Comparison of ENCODE assay signal across 17 cellular contexts in genomic region chr17:6523330-6523729, GRCh38. TPM values are rescaled to one million over a fixed set of nuclear protein-coding genes. Genes with fewer than 3 reads are reported as not detected.
DNase-seq lines count a peak whose midpoint lies in the region; ATAC-seq and TF ChIP-seq lines count a peak whose summit lies in the region.
"Had no signal": no experiment of that assay in that cellular context is flagged by ENCODE, and none has a peak within 500 bp of the region (broad histone marks: within the 10 kb centered on the region; RNA-seq: fewer than 3 reads in every experiment).

No MANE protein-coding gene starts in this region.

- H3K4me1 Mint-ChIP-seq in activated CD8-positive, alpha-beta memory T cell treated with anti-CD3 and anti-CD28 coated beads, Interleukin-2, amount 10 ng/mL, durations not matched to agents 7 days and 5 days: no peaks in the 10 kb centered on the region
- no peaks in the 10 kb centered on the region for H3K4me1 Mint-ChIP-seq in stimulated activated naive CD8-positive, alpha-beta T cell treated with anti-CD3 and anti-CD28 coated beads, Interleukin-15, amount 100 ng/mL, for 72 hours
- H3K4me1 Mint-ChIP-seq: activated CD4-positive, alpha-beta T cell treated with anti-CD3 and anti-CD28 coated beads for 36 hours; activated T-helper 17 cell treated with anti-CD3 and anti-CD28 coated beads, Interleukin-2, amount 50 U/mL, for 72 hours; natural killer cell had no signal

- H3K9me3 ChIP-seq in left lung: no peaks in the 10 kb centered on the region
- H3K9me3 ChIP-seq: tibial nerve had no signal

- TF ChIP-seq RAD21 in Ishikawa (IDR thresholded peaks at IDR 0.05; ENCODE audit: low read depth): no peak

- CTCF ChIA-PET in activated CD8-positive, alpha-beta memory T cell treated with anti-CD3 and anti-CD28 coated beads, Interleukin-2, amount 10 ng/mL, durations not matched to agents 7 days and 5 days (lab: Charles Lee): no interaction called here

- H3K27me3 ChIP-seq in left lung: no peaks in the 10 kb centered on the region
- H3K27me3 ChIP-seq: cardiac muscle cell, tibial nerve had no signal

- H3K9me3 Mint-ChIP-seq in activated CD8-positive, alpha-beta memory T cell treated with anti-CD3 and anti-CD28 coated beads, Interleukin-2, amount 10 ng/mL, durations not matched to agents 7 days and 5 days (ENCODE audit: low read depth): no peaks in the 10 kb centered on the region
- peaks cover 0 to 5% of the 10 kb centered on the region in 2 donors for H3K9me3 Mint-ChIP-seq in stimulated activated naive CD8-positive, alpha-beta T cell treated with anti-CD3 and anti-CD28 coated beads, Interleukin-15, amount 100 ng/mL, for 72 hours
- H3K9me3 Mint-ChIP-seq: activated T-helper 17 cell treated with anti-CD3 and anti-CD28 coated beads, Interleukin-2, amount 50 U/mL, for 72 hours; natural killer cell had no signal

- H3K4me3 Mint-ChIP-seq in activated CD8-positive, alpha-beta memory T cell treated with anti-CD3 and anti-CD28 coated beads, Interleukin-2, amount 10 ng/mL, durations not matched to agents 7 days and 5 days: no peak overlapping the region
- H3K4me3 Mint-ChIP-seq in stimulated activated naive CD8-positive, alpha-beta T cell treated with anti-CD3 and anti-CD28 coated beads, Interleukin-15, amount 100 ng/mL, for 72 hours: no peak overlapping the region
- H3K4me3 Mint-ChIP-seq: activated CD4-positive, alpha-beta T cell treated with anti-CD3 and anti-CD28 coated beads for 36 hours; activated T-helper 17 cell treated with anti-CD3 and anti-CD28 coated beads, Interleukin-2, amount 50 U/mL, for 72 hours; natural killer cell had no signal

- peak; percentile 46; the same call in 1 of the 2 replicates for TF ChIP-seq EP300 in Ishikawa (IDR thresholded peaks at IDR 0.05; ENCODE audit: borderline replicate concordance)

- H3K27ac ChIP-seq in left lung: no peak overlapping the region
- H3K27ac ChIP-seq: cardiac muscle cell, SK-N-MC, tibial nerve had no signal

- no peaks in the 10 kb centered on the region for H3K36me3 ChIP-seq in left lung
- H3K36me3 ChIP-seq: cardiac muscle cell, tibial nerve had no signal

- H3K4me3 ChIP-seq in left lung: no peak overlapping the region
- H3K4me3 ChIP-seq: cardiac muscle cell, SK-N-MC, tibial nerve had no signal

- peaks cover 4% of the 10 kb centered on the region for H3K27me3 Mint-ChIP-seq in activated CD8-positive, alpha-beta memory T cell treated with anti-CD3 and anti-CD28 coated beads, Interleukin-2, amount 10 ng/mL, durations not matched to agents 7 days and 5 days
- no peaks in the 10 kb centered on the region for H3K27me3 Mint-ChIP-seq in stimulated activated naive CD8-positive, alpha-beta T cell treated with anti-CD3 and anti-CD28 coated beads, Interleukin-15, amount 100 ng/mL, for 72 hours
- H3K27me3 Mint-ChIP-seq: activated CD4-positive, alpha-beta T cell treated with anti-CD3 and anti-CD28 coated beads for 36 hours; activated T-helper 17 cell treated with anti-CD3 and anti-CD28 coated beads, Interleukin-2, amount 50 U/mL, for 72 hours had no signal

- no peak for TF ChIP-seq CTCF in left lung (IDR thresholded peaks at IDR 0.05)

- peak; percentile 77 for DNase-seq in Caki2 (ENCODE audit: low read depth)
- DNase-seq in dermis blood vessel endothelial cell: peak; percentile 16
- DNase-seq in left lung: peak in 1 of 2 donors; percentile 43
- DNase-seq in activated CD8-positive, alpha-beta memory T cell treated with anti-CD3 and anti-CD28 coated beads, Interleukin-2, amount 10 ng/mL, durations not matched to agents 7 days and 5 days: no peak
- no peak for DNase-seq in NCI-H526 treated with DMSO at 0.1 percent for 48 hours (lab: John Stamatoyannopoulos, UW)
- no peak for DNase-seq in stimulated activated naive CD8-positive, alpha-beta T cell treated with anti-CD3 and anti-CD28 coated beads, Interleukin-15, amount 100 ng/mL, for 72 hours
- DNase-seq: activated CD4-positive, alpha-beta T cell treated with anti-CD3 and anti-CD28 coated beads for 36 hours; erythroblast; natural killer cell; NCI-H1105; NCI-H510A treated with DMSO at 0.1 percent for 48 hours had no signal

- ATAC-seq in left lung (peak; percentile 95), HG02852 (IDR thresholded peaks at IDR 0.05; ENCODE audit: unreplicated experiment) (no peak)
- ATAC-seq in activated CD8-positive, alpha-beta memory T cell treated with anti-CD3 and anti-CD28 coated beads, Interleukin-2, amount 10 ng/mL, durations not matched to agents 7 days and 5 days: no peak
- ATAC-seq in stimulated activated naive CD8-positive, alpha-beta T cell treated with anti-CD3 and anti-CD28 coated beads, Interleukin-15, amount 100 ng/mL, for 72 hours: no peak
- ATAC-seq: activated CD4-positive, alpha-beta T cell treated with anti-CD3 and anti-CD28 coated beads for 36 hours; activated T-helper 17 cell treated with anti-CD3 and anti-CD28 coated beads, Interleukin-2, amount 50 U/mL, for 72 hours; natural killer cell had no signal

- in situ Hi-C loops in Caki2 (cut with HindIII; ENCODE audit: low pct_unique_long_range_greater_than_20kb, low sequenced_read_pairs): no loop called here

- H3K27ac Mint-ChIP-seq in activated CD8-positive, alpha-beta memory T cell treated with anti-CD3 and anti-CD28 coated beads, Interleukin-2, amount 10 ng/mL, durations not matched to agents 7 days and 5 days: no peak overlapping the region
- no peak overlapping the region for H3K27ac Mint-ChIP-seq in stimulated activated naive CD8-positive, alpha-beta T cell treated with anti-CD3 and anti-CD28 coated beads, Interleukin-15, amount 100 ng/mL, for 72 hours
- H3K27ac Mint-ChIP-seq: activated CD4-positive, alpha-beta T cell treated with anti-CD3 and anti-CD28 coated beads for 36 hours; activated T-helper 17 cell treated with anti-CD3 and anti-CD28 coated beads, Interleukin-2, amount 50 U/mL, for 72 hours; natural killer cell had no signal

- H3K36me3 Mint-ChIP-seq in activated CD8-positive, alpha-beta memory T cell treated with anti-CD3 and anti-CD28 coated beads, Interleukin-2, amount 10 ng/mL, durations not matched to agents 7 days and 5 days: no peaks in the 10 kb centered on the region
- H3K36me3 Mint-ChIP-seq: natural killer cell had no signal

- intact Hi-C loops in left lung (cut with DNase I): no loop called here

- H3K4me1 ChIP-seq in left lung: no peaks in the 10 kb centered on the region
- H3K4me1 ChIP-seq: tibial nerve had no signal

TF ChIP-seq in Ishikawa, 13 proteins besides CTCF, POLR2A, EP300 and RAD21:
- TF ChIP-seq TAF1 (IDR thresholded peaks at IDR 0.05; ENCODE audit: low read depth): no peak
- TF ChIP-seq, protein P1, sequence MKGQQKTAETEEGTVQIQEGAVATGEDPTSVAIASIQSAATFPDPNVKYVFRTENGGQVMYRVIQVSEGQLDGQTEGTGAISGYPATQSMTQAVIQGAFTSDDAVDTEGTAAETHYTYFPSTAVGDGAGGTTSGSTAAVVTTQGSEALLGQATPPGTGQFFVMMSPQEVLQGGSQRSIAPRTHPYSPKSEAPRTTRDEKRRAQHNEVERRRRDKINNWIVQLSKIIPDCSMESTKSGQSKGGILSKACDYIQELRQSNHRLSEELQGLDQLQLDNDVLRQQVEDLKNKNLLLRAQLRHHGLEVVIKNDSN (IDR thresholded peaks at IDR 0.05): peak; percentile 56
- TF ChIP-seq NFIC (IDR thresholded peaks at IDR 0.05): no peak
- no peak for TF ChIP-seq CREB1 (IDR thresholded peaks at IDR 0.05; ENCODE audit: low read depth)
- TF ChIP-seq TEAD4 (IDR thresholded peaks at IDR 0.05): 0 out of 2 replicates have a peak, but pooled peaks have one; percentile 51
- TF ChIP-seq CEBPB (IDR thresholded peaks at IDR 0.05): no peak
- TF ChIP-seq ZBTB7A (IDR thresholded peaks at IDR 0.05; ENCODE audit: low read depth): no peak
- no peak for TF ChIP-seq EGR1 (IDR thresholded peaks at IDR 0.05)
- no peak; the same call in 1 of the 2 replicates for TF ChIP-seq TCF12 (IDR thresholded peaks at IDR 0.05; ENCODE audit: low read depth)
- TF ChIP-seq, protein P2, sequence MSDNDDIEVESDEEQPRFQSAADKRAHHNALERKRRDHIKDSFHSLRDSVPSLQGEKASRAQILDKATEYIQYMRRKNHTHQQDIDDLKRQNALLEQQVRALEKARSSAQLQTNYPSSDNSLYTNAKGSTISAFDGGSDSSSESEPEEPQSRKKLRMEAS (IDR thresholded peaks at IDR 0.05): no peak
- TF ChIP-seq, protein P3, sequence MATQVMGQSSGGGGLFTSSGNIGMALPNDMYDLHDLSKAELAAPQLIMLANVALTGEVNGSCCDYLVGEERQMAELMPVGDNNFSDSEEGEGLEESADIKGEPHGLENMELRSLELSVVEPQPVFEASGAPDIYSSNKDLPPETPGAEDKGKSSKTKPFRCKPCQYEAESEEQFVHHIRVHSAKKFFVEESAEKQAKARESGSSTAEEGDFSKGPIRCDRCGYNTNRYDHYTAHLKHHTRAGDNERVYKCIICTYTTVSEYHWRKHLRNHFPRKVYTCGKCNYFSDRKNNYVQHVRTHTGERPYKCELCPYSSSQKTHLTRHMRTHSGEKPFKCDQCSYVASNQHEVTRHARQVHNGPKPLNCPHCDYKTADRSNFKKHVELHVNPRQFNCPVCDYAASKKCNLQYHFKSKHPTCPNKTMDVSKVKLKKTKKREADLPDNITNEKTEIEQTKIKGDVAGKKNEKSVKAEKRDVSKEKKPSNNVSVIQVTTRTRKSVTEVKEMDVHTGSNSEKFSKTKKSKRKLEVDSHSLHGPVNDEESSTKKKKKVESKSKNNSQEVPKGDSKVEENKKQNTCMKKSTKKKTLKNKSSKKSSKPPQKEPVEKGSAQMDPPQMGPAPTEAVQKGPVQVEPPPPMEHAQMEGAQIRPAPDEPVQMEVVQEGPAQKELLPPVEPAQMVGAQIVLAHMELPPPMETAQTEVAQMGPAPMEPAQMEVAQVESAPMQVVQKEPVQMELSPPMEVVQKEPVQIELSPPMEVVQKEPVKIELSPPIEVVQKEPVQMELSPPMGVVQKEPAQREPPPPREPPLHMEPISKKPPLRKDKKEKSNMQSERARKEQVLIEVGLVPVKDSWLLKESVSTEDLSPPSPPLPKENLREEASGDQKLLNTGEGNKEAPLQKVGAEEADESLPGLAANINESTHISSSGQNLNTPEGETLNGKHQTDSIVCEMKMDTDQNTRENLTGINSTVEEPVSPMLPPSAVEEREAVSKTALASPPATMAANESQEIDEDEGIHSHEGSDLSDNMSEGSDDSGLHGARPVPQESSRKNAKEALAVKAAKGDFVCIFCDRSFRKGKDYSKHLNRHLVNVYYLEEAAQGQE (IDR thresholded peaks at IDR 0.05; ENCODE audit: low read depth): no peak
- no peak for TF ChIP-seq YY1 (IDR thresholded peaks at IDR 0.05; ENCODE audit: low read depth)
- no peak for TF ChIP-seq FOXM1 (IDR thresholded peaks at IDR 0.05; ENCODE audit: borderline replicate concordance, low read depth)
TF ChIP-seq in Ishikawa: peak in this region for 2.

RNA-seq across cellular contexts. Expression of gene PITPNM3, which starts 33.0 kb away (rescaled TPM):
- 0.20 and 2.2 TPM in 2 replicates for total RNA-seq in Caki2 (2014; rRNA removed; shearing (Covaris generic); ENCODE audit: low replicate concordance)
- total RNA-seq in dermis blood vessel endothelial cell (0.23 and 0.34 TPM in 2 replicates), left lung (10 to 100 TPM; 12.3 to 13.8 TPM)
- under 1 TPM; 0.37 to 0.76 TPM for total RNA-seq in activated CD8-positive, alpha-beta memory T cell treated with anti-CD3 and anti-CD28 coated beads, Interleukin-2, amount 10 ng/mL, durations not matched to agents 7 days and 5 days

Comparison
In these comparisons a context has a peak if more than half of its experiments do, and no peak if none do; other contexts are left out.
1. DNase-seq: peak in Caki2 (single experiment) and dermis blood vessel endothelial cell (single experiment); none in activated CD8-positive, alpha-beta memory T cell treated with anti-CD3 and anti-CD28 coated beads, Interleukin-2, amount 10 ng/mL, durations not matched to agents 7 days and 5 days (single experiment), NCI-H526 treated with DMSO at 0.1 percent for 48 hours (single experiment) and stimulated activated naive CD8-positive, alpha-beta T cell treated with anti-CD3 and anti-CD28 coated beads, Interleukin-15, amount 100 ng/mL, for 72 hours (0 of 2).